In the genomic region with DNA sequence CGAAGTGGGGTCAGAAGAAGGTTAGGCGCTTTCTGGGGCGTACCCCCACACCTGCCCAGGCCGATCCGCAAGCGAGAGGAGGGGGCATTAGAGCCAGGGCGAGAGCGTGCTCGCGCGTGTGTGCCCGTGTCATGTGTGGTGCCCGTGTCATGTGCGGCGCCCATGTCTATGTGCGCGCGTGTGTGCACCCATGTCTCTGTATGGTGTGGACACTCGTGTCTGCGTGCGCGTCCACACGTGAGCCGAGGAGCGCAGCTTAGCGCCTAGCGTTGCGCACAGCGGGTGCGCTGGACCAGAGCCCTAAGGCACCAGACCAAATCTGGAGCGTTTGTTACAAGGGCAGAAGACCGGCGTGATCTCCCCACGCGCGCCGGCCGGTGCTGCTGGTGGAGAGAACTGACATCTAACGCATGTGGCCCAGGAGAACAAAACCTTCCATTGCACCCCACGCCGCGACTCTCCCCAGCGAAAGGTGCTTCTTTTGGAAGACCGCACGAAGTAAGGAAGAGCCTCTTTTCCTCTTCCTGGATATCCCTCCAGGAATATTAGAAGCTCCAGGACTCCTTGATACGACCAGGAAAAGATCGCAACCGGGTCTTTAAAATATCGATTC, we compare ENCODE assay signal across 8 cellular contexts. TPM values are rescaled to one million over a fixed set of nuclear protein-coding genes. Genes with fewer than 3 reads are reported as not detected.
DNase-seq lines count a peak whose midpoint lies in the region; ATAC-seq and TF ChIP-seq lines count a peak whose summit lies in the region.

No MANE protein-coding gene starts in this region.

- H3K27me3 Mint-ChIP-seq in activated CD4-positive, alpha-beta memory T cell treated with anti-CD3 and anti-CD28 coated beads for 36 hours: peaks cover 16% of the 10 kb centered on the region
- H3K27me3 Mint-ChIP-seq in endothelial cell (ENCODE audit: unreplicated experiment): peaks cover 10% of the 10 kb centered on the region

- peaks cover 6% of the 10 kb centered on the region for H3K36me3 Mint-ChIP-seq in activated CD4-positive, alpha-beta memory T cell treated with anti-CD3 and anti-CD28 coated beads for 36 hours
- H3K36me3 Mint-ChIP-seq in endothelial cell (ENCODE audit: low read depth, unreplicated experiment): no peaks in the 10 kb centered on the region

- intact Hi-C loops in activated CD4-positive, alpha-beta memory T cell treated with anti-CD3 and anti-CD28 coated beads for 36 hours (cut with micrococcal nuclease): loop anchor here (1.0 to 10.0 kb wide), 13 partner anchors 14 to 291 kb away; partner anchors contain the start of genes HMGCS1 and TMEM267
- intact Hi-C loops in mucosa of descending colon (cut with DNase I, micrococcal nuclease): no loop called here

- no peaks in the 10 kb centered on the region for H3K36me3 ChIP-seq in mucosa of descending colon (ENCODE audit: low read depth)
- H3K36me3 ChIP-seq in stomach smooth muscle (ENCODE audit: control insufficient read depth in 2 of 2, insufficient read depth in 2 of 2, low read length in 2 of 2): no peaks in the 10 kb centered on the region

- H3K4me1 Mint-ChIP-seq in activated CD4-positive, alpha-beta memory T cell treated with anti-CD3 and anti-CD28 coated beads for 36 hours (ENCODE audit: low read depth): peaks cover 31% of the 10 kb centered on the region
- peaks cover 6% of the 10 kb centered on the region for H3K4me1 Mint-ChIP-seq in endothelial cell (ENCODE audit: unreplicated experiment)

- DNase-seq in AG04450 (ENCODE audit: low read depth, low spot score) (no peak), endothelial cell (ENCODE audit: low spot score) (peak; percentile 7), mucosa of descending colon (peak; percentile 6 to 55 (median 33)), COLO829 (ENCODE audit: low spot score) (no peak)
- peak; percentile 36 for DNase-seq in activated CD4-positive, alpha-beta memory T cell treated with anti-CD3 and anti-CD28 coated beads for 36 hours

- peak; percentile 21 for ATAC-seq in GM19043 (IDR thresholded peaks at IDR 0.05; ENCODE audit: low read depth, unreplicated experiment)
- peak; percentile 30 for ATAC-seq in HG03354 (IDR thresholded peaks at IDR 0.05; ENCODE audit: poor library complexity, severe bottlenecking, unreplicated experiment)
- ATAC-seq in mucosa of descending colon: peak; percentile 61

- POLR2A ChIA-PET in AG04450 (lab: Yijun Ruan, JAX): interaction anchor here (1.0 to 1.4 kb wide), 2 partner anchors 71 to 291 kb away, joined by 5 to 11 read pairs; partner anchors contain the start of genes TMEM267 and ZNF131
- POLR2A ChIA-PET in activated CD4-positive, alpha-beta memory T cell treated with anti-CD3 and anti-CD28 coated beads for 36 hours (lab: Charles Lee): interaction anchor here (0.5 to 2.1 kb wide), 8 partner anchors 8 to 291 kb away, joined by 3 to 12 read pairs (median 4); partner anchors contain the start of genes TMEM267 and ZNF131

- H3K27ac Mint-ChIP-seq in activated CD4-positive, alpha-beta memory T cell treated with anti-CD3 and anti-CD28 coated beads for 36 hours: no peak overlapping the region
- H3K27ac Mint-ChIP-seq in endothelial cell (ENCODE audit: unreplicated experiment): no peak overlapping the region

- H3K4me1 ChIP-seq in mucosa of descending colon (ENCODE audit: low read depth) (peaks cover 7% of the 10 kb centered on the region), stomach smooth muscle (ENCODE audit: control insufficient read depth, insufficient read depth, low read length) (peaks cover 18% of the 10 kb centered on the region)

- H3K9me3 Mint-ChIP-seq in activated CD4-positive, alpha-beta memory T cell treated with anti-CD3 and anti-CD28 coated beads for 36 hours: no peaks in the 10 kb centered on the region
- no peaks in the 10 kb centered on the region for H3K9me3 Mint-ChIP-seq in endothelial cell (ENCODE audit: unreplicated experiment)

- CTCF ChIA-PET in AG04450 (lab: Charles Lee): interaction anchor here (1.0 to 2.2 kb wide), 2 partner anchors 197 to 291 kb away, joined by 3 to 10 read pairs; partner anchors contain the start of gene TMEM267
- CTCF ChIA-PET in activated CD4-positive, alpha-beta memory T cell treated with anti-CD3 and anti-CD28 coated beads for 36 hours (lab: Charles Lee): interaction anchor here (1.0 to 1.9 kb wide), 8 partner anchors 41 to 291 kb away, joined by 3 to 14 read pairs (median 3); partner anchors contain the start of gene TMEM267

- peak overlapping the region; percentile 29 to 66 for H3K9ac ChIP-seq in stomach smooth muscle (ENCODE audit: low read length in 2 of 2)

- H3K4me3 Mint-ChIP-seq in activated CD4-positive, alpha-beta memory T cell treated with anti-CD3 and anti-CD28 coated beads for 36 hours: peak overlapping the region; percentile 78
- H3K4me3 Mint-ChIP-seq in endothelial cell (ENCODE audit: unreplicated experiment): peak overlapping the region; percentile 81

- H3K4me3 ChIP-seq in AG04450 (ENCODE audit: low read depth, low read length): peak overlapping the region; percentile 67
- H3K4me3 ChIP-seq in mucosa of descending colon: no peak overlapping the region
- peak overlapping the region; percentile 81 to 89 for H3K4me3 ChIP-seq in stomach smooth muscle (ENCODE audit: low read length in 2 of 2)

- no peak for TF ChIP-seq CTCF in AG04450 (IDR thresholded peaks at IDR 0.05; ENCODE audit: low read depth, low read length)
- no peak for TF ChIP-seq CTCF in endothelial cell (IDR thresholded peaks at IDR 0.05; ENCODE audit: unreplicated experiment)
- no peak for TF ChIP-seq CTCF in mucosa of descending colon (IDR thresholded peaks at IDR 0.05)

- H3K9me3 ChIP-seq in AG04450 (ENCODE audit: control insufficient read depth, insufficient read depth, low read length): no peaks in the 10 kb centered on the region
- H3K9me3 ChIP-seq in mucosa of descending colon: no peaks in the 10 kb centered on the region
- H3K9me3 ChIP-seq in stomach smooth muscle (ENCODE audit: control insufficient read depth in 2 of 2, low read length in 2 of 2): no peaks in the 10 kb centered on the region

- no peaks in the 10 kb centered on the region for H3K27me3 ChIP-seq in AG04450 (ENCODE audit: control insufficient read depth, insufficient read depth, low read length)
- H3K27me3 ChIP-seq in stomach smooth muscle (ENCODE audit: control insufficient read depth in 1 of 2, insufficient read depth in 2 of 2, low read length in 2 of 2): no peaks in the 10 kb centered on the region

- H3K27ac ChIP-seq in AG04450 (ENCODE audit: low read depth, low read length): peak overlapping the region; percentile 54
- no peak overlapping the region for H3K27ac ChIP-seq in stomach smooth muscle (ENCODE audit: low read length)

RNA-seq across cellular contexts. Expression of gene NIM1K, which starts 0.6 kb away (rescaled TPM):
- polyA plus RNA-seq in AG04450 (2011; rRNA removed): 0.72 and 0.83 TPM in 2 replicates
- 1.1 and 1.2 TPM in 2 replicates for polyA minus RNA-seq in AG04450 (2011; rRNA and poly(A)+ RNA removed)
- total RNA-seq in activated CD4-positive, alpha-beta memory T cell treated with anti-CD3 and anti-CD28 coated beads for 36 hours: under 1 TPM; 0.75 to 1.00 TPM
- total RNA-seq in endothelial cell (ENCODE audit: unreplicated experiment) (0.15 TPM), mucosa of descending colon (1 to 10 TPM in 1 of 3 donors, under 1 TPM in 2; 0.20 to 1.5 (median 0.43) TPM)

Comparison
In these comparisons a context has a peak if more than half of its experiments do, and no peak if none do; other contexts are left out.
1. DNase-seq: peak in activated CD4-positive, alpha-beta memory T cell treated with anti-CD3 and anti-CD28 coated beads for 36 hours (single experiment), endothelial cell (single experiment) and mucosa of descending colon (3 of 3); none in AG04450 (single experiment) and COLO829 (single experiment).
2. Peak in every context shown above with its lines, with median percentiles within 50 percentile points of each other: ATAC-seq.